In genomic region chr2:128260239-128261138, GRCh38 we compare ENCODE assay signal across 10 cellular contexts. TPM values are rescaled to one million over a fixed set of nuclear protein-coding genes. Genes with fewer than 3 reads are reported as not detected.
A peak's percentile ranks its signal among the peaks of the same experiment; 100 is the strongest.
DNase-seq lines count a peak whose midpoint lies in the region; ATAC-seq and TF ChIP-seq lines count a peak whose summit lies in the region.
"Had no signal": no experiment of that assay in that cellular context is flagged by ENCODE, and none has a peak within 500 bp of the region (broad histone marks: within the 10 kb centered on the region; RNA-seq: fewer than 3 reads in every experiment).

No MANE protein-coding gene starts in this region.

- no peaks in the 10 kb centered on the region for H3K4me1 ChIP-seq in psoas muscle

- ATAC-seq in left cardiac atrium: peak; percentile 84 to 87
- ATAC-seq in psoas muscle: peak; percentile 27 to 55 (median 40)
- ATAC-seq in activated CD4-positive, CD25-positive, alpha-beta regulatory T cell treated with anti-CD3 and anti-CD28 coated beads, Interleukin-2, amount 50 U/mL, for 24 hours: no peak
- no peak for ATAC-seq in GM18873 (IDR thresholded peaks at IDR 0.05; ENCODE audit: low FRiP score, unreplicated experiment)
- ATAC-seq in GM21367 (IDR thresholded peaks at IDR 0.05; ENCODE audit: unreplicated experiment): no peak
- ATAC-seq: activated naive CD8-positive, alpha-beta T cell treated with anti-CD3 and anti-CD28 coated beads, Interleukin-2, amount 50 U/mL, for 24 hours had no signal

- WGBS in psoas muscle, 3 donors: 60 to 65% (median 61%) methylated on average over 24 of the region's 24 CpGs

- H3K27ac ChIP-seq in angular gyrus (ENCODE audit: low read depth, low read length) (peak overlapping the region; percentile 27), psoas muscle (no peak overlapping the region)

- no peak for TF ChIP-seq CTCF in psoas muscle (IDR thresholded peaks at IDR 0.05)

- no peaks in the 10 kb centered on the region for H3K27me3 ChIP-seq in psoas muscle (ENCODE audit: insufficient read depth in 3 of 3, low read length in 2 of 3)

- H3K36me3 ChIP-seq in psoas muscle (ENCODE audit: insufficient read depth in 1 of 2, low read depth in 1 of 2): no peaks in the 10 kb centered on the region

- intact Hi-C loops in left cardiac atrium (cut with DNase I) (no loop called here), psoas muscle (cut with DNase I) (no loop called here)

- peak; percentile 57 for DNase-seq in GM04503 (ENCODE audit: low read depth)
- peak; percentile 74 for DNase-seq in left cardiac atrium
- peak; percentile 68 to 75 for DNase-seq in psoas muscle
- DNase-seq in NCI-H1105 treated with DMSO at 0.1 percent for 48 hours (lab: John Stamatoyannopoulos, UW): no peak
- DNase-seq: activated naive CD8-positive, alpha-beta T cell treated with anti-CD3 and anti-CD28 coated beads, Interleukin-2, amount 50 U/mL, for 24 hours; MM.1S had no signal

- no peak overlapping the region for H3K4me3 ChIP-seq in psoas muscle

- H3K9me3 ChIP-seq in psoas muscle: no peaks in the 10 kb centered on the region

RNA-seq across cellular contexts. Expression of gene HS6ST1, which starts 58.2 kb away (rescaled TPM):
- total RNA-seq in left cardiac atrium (10 to 100 TPM; 14.3 to 19.3 TPM), psoas muscle (10 to 100 TPM; 29.3 to 68.7 (median 44.6) TPM)
- 10 to 100 TPM; 13.6 to 90.9 (median 20.0) TPM for polyA plus RNA-seq in psoas muscle

Comparison
In these comparisons a context has a peak if more than half of its experiments do, and no peak if none do; other contexts are left out.
1. ATAC-seq: peak in left cardiac atrium (2 of 2) and psoas muscle (4 of 4); none in activated CD4-positive, CD25-positive, alpha-beta regulatory T cell treated with anti-CD3 and anti-CD28 coated beads, Interleukin-2, amount 50 U/mL, for 24 hours (0 of 2), GM18873 (single experiment) and GM21367 (single experiment).